In genomic region chr18:36633961-36634412, GRCh38 we compare ENCODE assay signal across 11 cellular contexts.
DNase-seq lines count a peak whose midpoint lies in the region; ATAC-seq and FAIRE-seq lines count a peak whose summit lies in the region.
"Had no signal": no experiment of that assay in that cellular context is flagged by ENCODE, and none has a peak within 500 bp of the region (broad histone marks: within the 10 kb centered on the region; RNA-seq: fewer than 3 reads in every experiment).

No MANE protein-coding gene starts in this region.

- FAIRE-seq in HTR-8/SVneo (lab: Jason Lieb, UNC) = no peak

- DNase-seq in LHCN-M2 (ENCODE audit: low read depth) = peak; percentile 26
- peak; percentile 1 for DNase-seq in brain pericyte (ENCODE audit: low read depth, low spot score)
- no peak for DNase-seq in stimulated activated naive CD4-positive, alpha-beta T cell treated with Interleukin-2 at 50 U/mL for 16 hours (lab: John Stamatoyannopoulos, UW)
- DNase-seq in iPS-NIHi11 (ENCODE audit: low spot score) = no peak
- no peak for DNase-seq in occipital lobe (lab: John Stamatoyannopoulos, UW)
- no peak for DNase-seq in HTR-8/SVneo (ENCODE audit: insufficient read length, low spot score)
- DNase-seq: PC-3, WERI-Rb-1 had no signal

- ATAC-seq in GM18508 (IDR thresholded peaks at IDR 0.05; ENCODE audit: insufficient read depth, unreplicated experiment) (peak; percentile 30), HG02642 (IDR thresholded peaks at IDR 0.05; ENCODE audit: poor library complexity, unreplicated experiment) (peak; percentile 32)
- ATAC-seq: left lobe of liver, PC-3 had no signal

Comparison
In these comparisons a context has a peak if more than half of its experiments do, and no peak if none do; other contexts are left out.
1. DNase-seq: peak in LHCN-M2 (single experiment) and brain pericyte (single experiment); none in stimulated activated naive CD4-positive, alpha-beta T cell treated with Interleukin-2 at 50 U/mL for 16 hours (single experiment), iPS-NIHi11 (single experiment), occipital lobe (single experiment) and HTR-8/SVneo (single experiment).